ENCODE assay signal across 1 cellular context in genomic region chr2:164933751-164934189, GRCh38.
A peak's percentile ranks its signal among the peaks of the same experiment; 100 is the strongest.
TF ChIP-seq lines count a peak whose summit lies in the region.

No MANE protein-coding gene starts in this region.

TF ChIP-seq in HepG2, 621 proteins besides CTCF, POLR2A, EP300 and RAD21 (continues in another document):
- TF ChIP-seq ARID2 (CRISPR knock-in tag; IDR thresholded peaks at IDR 0.05; ENCODE audit: borderline replicate concordance) = no peak
- no peak for TF ChIP-seq TRIM24 (CRISPR knock-in tag; IDR thresholded peaks at IDR 0.05)
- TF ChIP-seq SAP130 (CRISPR knock-in tag; IDR thresholded peaks at IDR 0.05; ENCODE audit: low read depth) = peak; percentile 40
- TF ChIP-seq HMG20B (CRISPR knock-in tag; conservative IDR thresholded peaks at IDR 0.05) = peak; percentile 92
- no peak for TF ChIP-seq ZNF382 (CRISPR knock-in tag; IDR thresholded peaks at IDR 0.05; ENCODE audit: borderline replicate concordance)
- TF ChIP-seq KDM1A (CRISPR knock-in tag; IDR thresholded peaks at IDR 0.05) = no peak
- TF ChIP-seq CHCHD3 (CRISPR knock-in tag; IDR thresholded peaks at IDR 0.05) = no peak
- no peak for TF ChIP-seq ZNF281 (CRISPR knock-in tag; IDR thresholded peaks at IDR 0.05; ENCODE audit: borderline replicate concordance)
- peak; percentile 87; the same call in 1 of the 2 replicates for TF ChIP-seq HMG20A (CRISPR knock-in tag; IDR thresholded peaks at IDR 0.05; ENCODE audit: borderline replicate concordance)
- no peak; the same call in 1 of the 2 replicates for TF ChIP-seq KAT8 (CRISPR knock-in tag; IDR thresholded peaks at IDR 0.05)
- TF ChIP-seq, protein P1, sequence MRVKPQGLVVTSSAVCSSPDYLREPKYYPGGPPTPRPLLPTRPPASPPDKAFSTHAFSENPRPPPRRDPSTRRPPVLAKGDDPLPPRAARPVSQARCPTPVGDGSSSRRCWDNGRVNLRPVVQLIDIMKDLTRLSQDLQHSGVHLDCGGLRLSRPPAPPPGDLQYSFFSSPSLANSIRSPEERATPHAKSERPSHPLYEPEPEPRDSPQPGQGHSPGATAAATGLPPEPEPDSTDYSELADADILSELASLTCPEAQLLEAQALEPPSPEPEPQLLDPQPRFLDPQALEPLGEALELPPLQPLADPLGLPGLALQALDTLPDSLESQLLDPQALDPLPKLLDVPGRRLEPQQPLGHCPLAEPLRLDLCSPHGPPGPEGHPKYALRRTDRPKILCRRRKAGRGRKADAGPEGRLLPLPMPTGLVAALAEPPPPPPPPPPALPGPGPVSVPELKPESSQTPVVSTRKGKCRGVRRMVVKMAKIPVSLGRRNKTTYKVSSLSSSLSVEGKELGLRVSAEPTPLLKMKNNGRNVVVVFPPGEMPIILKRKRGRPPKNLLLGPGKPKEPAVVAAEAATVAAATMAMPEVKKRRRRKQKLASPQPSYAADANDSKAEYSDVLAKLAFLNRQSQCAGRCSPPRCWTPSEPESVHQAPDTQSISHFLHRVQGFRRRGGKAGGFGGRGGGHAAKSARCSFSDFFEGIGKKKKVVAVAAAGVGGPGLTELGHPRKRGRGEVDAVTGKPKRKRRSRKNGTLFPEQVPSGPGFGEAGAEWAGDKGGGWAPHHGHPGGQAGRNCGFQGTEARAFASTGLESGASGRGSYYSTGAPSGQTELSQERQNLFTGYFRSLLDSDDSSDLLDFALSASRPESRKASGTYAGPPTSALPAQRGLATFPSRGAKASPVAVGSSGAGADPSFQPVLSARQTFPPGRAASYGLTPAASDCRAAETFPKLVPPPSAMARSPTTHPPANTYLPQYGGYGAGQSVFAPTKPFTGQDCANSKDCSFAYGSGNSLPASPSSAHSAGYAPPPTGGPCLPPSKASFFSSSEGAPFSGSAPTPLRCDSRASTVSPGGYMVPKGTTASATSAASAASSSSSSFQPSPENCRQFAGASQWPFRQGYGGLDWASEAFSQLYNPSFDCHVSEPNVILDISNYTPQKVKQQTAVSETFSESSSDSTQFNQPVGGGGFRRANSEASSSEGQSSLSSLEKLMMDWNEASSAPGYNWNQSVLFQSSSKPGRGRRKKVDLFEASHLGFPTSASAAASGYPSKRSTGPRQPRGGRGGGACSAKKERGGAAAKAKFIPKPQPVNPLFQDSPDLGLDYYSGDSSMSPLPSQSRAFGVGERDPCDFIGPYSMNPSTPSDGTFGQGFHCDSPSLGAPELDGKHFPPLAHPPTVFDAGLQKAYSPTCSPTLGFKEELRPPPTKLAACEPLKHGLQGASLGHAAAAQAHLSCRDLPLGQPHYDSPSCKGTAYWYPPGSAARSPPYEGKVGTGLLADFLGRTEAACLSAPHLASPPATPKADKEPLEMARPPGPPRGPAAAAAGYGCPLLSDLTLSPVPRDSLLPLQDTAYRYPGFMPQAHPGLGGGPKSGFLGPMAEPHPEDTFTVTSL (CRISPR knock-in tag; IDR thresholded peaks at IDR 0.05; ENCODE audit: borderline replicate concordance) = peak; percentile 61; the same call in 1 of the 2 replicates
- no peak for TF ChIP-seq STAT6 (CRISPR knock-in tag; IDR thresholded peaks at IDR 0.05; ENCODE audit: borderline replicate concordance)
- no peak for TF ChIP-seq ZBTB7A (CRISPR knock-in tag; IDR thresholded peaks at IDR 0.05)
- TF ChIP-seq, protein P2, sequence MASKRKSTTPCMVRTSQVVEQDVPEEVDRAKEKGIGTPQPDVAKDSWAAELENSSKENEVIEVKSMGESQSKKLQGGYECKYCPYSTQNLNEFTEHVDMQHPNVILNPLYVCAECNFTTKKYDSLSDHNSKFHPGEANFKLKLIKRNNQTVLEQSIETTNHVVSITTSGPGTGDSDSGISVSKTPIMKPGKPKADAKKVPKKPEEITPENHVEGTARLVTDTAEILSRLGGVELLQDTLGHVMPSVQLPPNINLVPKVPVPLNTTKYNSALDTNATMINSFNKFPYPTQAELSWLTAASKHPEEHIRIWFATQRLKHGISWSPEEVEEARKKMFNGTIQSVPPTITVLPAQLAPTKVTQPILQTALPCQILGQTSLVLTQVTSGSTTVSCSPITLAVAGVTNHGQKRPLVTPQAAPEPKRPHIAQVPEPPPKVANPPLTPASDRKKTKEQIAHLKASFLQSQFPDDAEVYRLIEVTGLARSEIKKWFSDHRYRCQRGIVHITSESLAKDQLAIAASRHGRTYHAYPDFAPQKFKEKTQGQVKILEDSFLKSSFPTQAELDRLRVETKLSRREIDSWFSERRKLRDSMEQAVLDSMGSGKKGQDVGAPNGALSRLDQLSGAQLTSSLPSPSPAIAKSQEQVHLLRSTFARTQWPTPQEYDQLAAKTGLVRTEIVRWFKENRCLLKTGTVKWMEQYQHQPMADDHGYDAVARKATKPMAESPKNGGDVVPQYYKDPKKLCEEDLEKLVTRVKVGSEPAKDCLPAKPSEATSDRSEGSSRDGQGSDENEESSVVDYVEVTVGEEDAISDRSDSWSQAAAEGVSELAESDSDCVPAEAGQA (IDR thresholded peaks at IDR 0.05; ENCODE audit: low read depth) = no peak
- TF ChIP-seq, protein P2 (CRISPR knock-in tag; IDR thresholded peaks at IDR 0.05; ENCODE audit: borderline replicate concordance) = peak; percentile 22; the same call in 1 of the 2 replicates
- TF ChIP-seq, protein P3, sequence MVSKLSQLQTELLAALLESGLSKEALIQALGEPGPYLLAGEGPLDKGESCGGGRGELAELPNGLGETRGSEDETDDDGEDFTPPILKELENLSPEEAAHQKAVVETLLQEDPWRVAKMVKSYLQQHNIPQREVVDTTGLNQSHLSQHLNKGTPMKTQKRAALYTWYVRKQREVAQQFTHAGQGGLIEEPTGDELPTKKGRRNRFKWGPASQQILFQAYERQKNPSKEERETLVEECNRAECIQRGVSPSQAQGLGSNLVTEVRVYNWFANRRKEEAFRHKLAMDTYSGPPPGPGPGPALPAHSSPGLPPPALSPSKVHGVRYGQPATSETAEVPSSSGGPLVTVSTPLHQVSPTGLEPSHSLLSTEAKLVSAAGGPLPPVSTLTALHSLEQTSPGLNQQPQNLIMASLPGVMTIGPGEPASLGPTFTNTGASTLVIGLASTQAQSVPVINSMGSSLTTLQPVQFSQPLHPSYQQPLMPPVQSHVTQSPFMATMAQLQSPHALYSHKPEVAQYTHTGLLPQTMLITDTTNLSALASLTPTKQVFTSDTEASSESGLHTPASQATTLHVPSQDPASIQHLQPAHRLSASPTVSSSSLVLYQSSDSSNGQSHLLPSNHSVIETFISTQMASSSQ (IDR thresholded peaks at IDR 0.05; ENCODE audit: low read depth) = peak; percentile 66
- TF ChIP-seq, protein P3 (CRISPR knock-in tag; IDR thresholded peaks at IDR 0.05; ENCODE audit: borderline replicate concordance) = peak; percentile 49; the same call in 1 of the 2 replicates
- TF ChIP-seq REXO4 (CRISPR knock-in tag; IDR thresholded peaks at IDR 0.05; ENCODE audit: borderline replicate concordance) = no peak
- no peak for TF ChIP-seq THYN1 (CRISPR knock-in tag; IDR thresholded peaks at IDR 0.05; ENCODE audit: borderline replicate concordance, low read depth)
- no peak for TF ChIP-seq KLF9 (CRISPR knock-in tag; IDR thresholded peaks at IDR 0.05; ENCODE audit: low read depth)
- TF ChIP-seq BORCS8-MEF2B (CRISPR knock-in tag; IDR thresholded peaks at IDR 0.05) = no peak
- TF ChIP-seq ZNF331 (CRISPR knock-in tag; IDR thresholded peaks at IDR 0.05) = no peak
- TF ChIP-seq CEBPG (CRISPR knock-in tag; IDR thresholded peaks at IDR 0.05) = peak; percentile 24; the same call in 1 of the 2 replicates
- peak; percentile 35 for TF ChIP-seq ASH2L (IDR thresholded peaks at IDR 0.05; ENCODE audit: insufficient read length, low read depth, low read length)
- no peak for TF ChIP-seq SMARCC2 (IDR thresholded peaks at IDR 0.05)
- peak; percentile 61; the same call in 1 of the 2 replicates for TF ChIP-seq ELF4 (CRISPR knock-in tag; IDR thresholded peaks at IDR 0.05; ENCODE audit: borderline replicate concordance)
- TF ChIP-seq ISL2 (CRISPR knock-in tag; IDR thresholded peaks at IDR 0.05) = peak; percentile 97
- no peak for TF ChIP-seq SIN3A (IDR thresholded peaks at IDR 0.05; ENCODE audit: borderline replicate concordance, low read depth, low read length)
- no peak for TF ChIP-seq MAFF (IDR thresholded peaks at IDR 0.05; ENCODE audit: low read depth, low read length)
- TF ChIP-seq, protein P4, sequence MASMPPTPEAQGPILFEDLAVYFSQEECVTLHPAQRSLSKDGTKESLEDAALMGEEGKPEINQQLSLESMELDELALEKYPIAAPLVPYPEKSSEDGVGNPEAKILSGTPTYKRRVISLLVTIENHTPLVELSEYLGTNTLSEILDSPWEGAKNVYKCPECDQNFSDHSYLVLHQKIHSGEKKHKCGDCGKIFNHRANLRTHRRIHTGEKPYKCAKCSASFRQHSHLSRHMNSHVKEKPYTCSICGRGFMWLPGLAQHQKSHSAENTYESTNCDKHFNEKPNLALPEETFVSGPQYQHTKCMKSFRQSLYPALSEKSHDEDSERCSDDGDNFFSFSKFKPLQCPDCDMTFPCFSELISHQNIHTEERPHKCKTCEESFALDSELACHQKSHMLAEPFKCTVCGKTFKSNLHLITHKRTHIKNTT (CRISPR knock-in tag; IDR thresholded peaks at IDR 0.05) = no peak
- TF ChIP-seq FOXA1 (IDR thresholded peaks at IDR 0.05) = peak; percentile 62
- peak; percentile 52; the same call in 1 of the 2 replicates for TF ChIP-seq FOXA1 (CRISPR knock-in tag; IDR thresholded peaks at IDR 0.05)
- no peak for TF ChIP-seq CREB3 (CRISPR knock-in tag; IDR thresholded peaks at IDR 0.05)
- no peak for TF ChIP-seq ZFP41 (CRISPR knock-in tag; IDR thresholded peaks at IDR 0.05; ENCODE audit: borderline replicate concordance)
- no peak for TF ChIP-seq RFX3 (CRISPR knock-in tag; IDR thresholded peaks at IDR 0.05)
- no peak for TF ChIP-seq ZNF550 (CRISPR knock-in tag; IDR thresholded peaks at IDR 0.05; ENCODE audit: borderline replicate concordance)
